Comparison of ENCODE assay signal across 9 cellular contexts in the genomic region with DNA sequence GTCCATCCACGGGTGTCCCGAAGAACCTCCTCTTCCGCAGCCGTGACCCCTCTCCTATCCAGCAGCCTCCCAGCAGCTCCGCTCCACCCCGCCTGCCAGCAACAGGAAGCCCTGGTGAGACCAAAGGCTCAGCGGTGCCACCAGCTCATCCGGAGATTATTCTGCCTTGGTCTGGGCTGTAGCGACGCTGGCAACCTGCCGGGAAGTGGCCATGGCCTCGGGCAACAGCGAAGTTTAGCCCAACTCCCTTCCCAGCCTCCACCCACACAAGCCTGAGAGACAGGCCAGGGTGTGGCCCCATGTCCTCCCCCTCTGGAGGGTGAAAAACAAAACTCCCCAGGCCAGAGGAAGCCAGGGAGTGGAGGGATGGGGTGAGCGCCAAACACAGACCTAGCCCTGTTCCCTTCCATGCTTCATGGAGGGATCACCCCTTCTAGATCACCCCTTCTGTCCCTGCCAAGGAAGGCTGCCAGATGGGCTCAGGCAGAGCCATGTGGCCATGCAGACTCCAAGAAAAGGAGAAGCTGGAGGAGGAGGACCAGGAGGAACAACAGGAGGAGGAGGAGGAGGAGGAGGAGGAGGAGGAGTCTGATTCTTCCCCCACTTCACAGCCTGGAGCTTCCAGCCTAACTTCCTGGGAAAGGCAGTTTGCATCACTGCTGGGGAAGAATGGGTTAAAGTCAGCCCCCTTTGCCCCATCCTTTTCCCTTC. TPM values are rescaled to one million over a fixed set of nuclear protein-coding genes. Genes with fewer than 3 reads are reported as not detected.
DNase-seq lines count a peak whose midpoint lies in the region; ATAC-seq and TF ChIP-seq lines count a peak whose summit lies in the region.
"Had no signal": no experiment of that assay in that cellular context is flagged by ENCODE, and none has a peak within 500 bp of the region (broad histone marks: within the 10 kb centered on the region; RNA-seq: fewer than 3 reads in every experiment).

No MANE protein-coding gene starts in this region.

- TF ChIP-seq POLR2A in GM10847 (IDR thresholded peaks at IDR 0.05; ENCODE audit: extremely low read depth, insufficient read length): peak; percentile 29
- TF ChIP-seq POLR2A in gastroesophageal sphincter (IDR thresholded peaks at IDR 0.05): no peak

- no peaks in the 10 kb centered on the region for H3K9me3 ChIP-seq in gastroesophageal sphincter
- H3K9me3 ChIP-seq in psoas muscle: no peaks in the 10 kb centered on the region

- peak; percentile 70 for ATAC-seq in gastroesophageal sphincter
- peak; percentile 19 to 49 (median 42) for ATAC-seq in psoas muscle

- in situ Hi-C loops in ACHN (cut with HindIII; ENCODE audit: low pct_ligation_motif_present, low pct_unique_long_range_greater_than_20kb, low sequenced_read_pairs): no loop called here

- DNase-seq in NCI-H510A treated with DMSO at 0.1 percent for 48 hours (lab: John Stamatoyannopoulos, UW) (peak; percentile 37), psoas muscle (peak; percentile 77 to 85), GM20000 (ENCODE audit: low spot score) (no peak), NCI-H1092 treated with DMSO at 0.1 percent for 48 hours (lab: John Stamatoyannopoulos, UW) (no peak), ACHN (no peak)
- DNase-seq in activated T-helper 9 cell treated with anti-CD3 and anti-CD28 coated beads, Interleukin-2, amount 50 U/mL, for 16 hours (ENCODE audit: low read depth): peak; percentile 20

- H3K36me3 ChIP-seq in gastroesophageal sphincter (peaks cover 0 to 42% of the 10 kb centered on the region in 2 donors), psoas muscle (ENCODE audit: insufficient read depth in 1 of 2, low read depth in 1 of 2) (peaks cover 7 to 35% of the 10 kb centered on the region in 2 donors)

- H3K4me3 ChIP-seq in gastroesophageal sphincter (peak overlapping the region; percentile 58 to 76), psoas muscle (peak overlapping the region; percentile 74)

- H3K27me3 ChIP-seq in gastroesophageal sphincter (no peaks in the 10 kb centered on the region), psoas muscle (ENCODE audit: insufficient read depth in 3 of 3, low read length in 2 of 3) (peaks cover 0 to 7% (median 0%) of the 10 kb centered on the region in 3 donors)

- TF ChIP-seq CTCF in gastroesophageal sphincter (IDR thresholded peaks at IDR 0.05): no peak
- no peak for TF ChIP-seq CTCF in psoas muscle (IDR thresholded peaks at IDR 0.05)
- TF ChIP-seq CTCF in GM20000 (IDR thresholded peaks at IDR 0.05; ENCODE audit: extremely low read depth, missing control alignments): no peak

- H3K27ac ChIP-seq in gastroesophageal sphincter: peak overlapping the region; percentile 39 to 91 (median 90)
- peak overlapping the region; percentile 76 for H3K27ac ChIP-seq in psoas muscle

- H3K4me1 ChIP-seq in gastroesophageal sphincter (peaks cover 0 to 69% (median 49%) of the 10 kb centered on the region in 3 donors), psoas muscle (peaks cover 19% of the 10 kb centered on the region)

- WGBS in gastroesophageal sphincter (ENCODE audit: low coverage in 1 of 2), 2 donors: 5% methylated on average over 6 of the region's 14 CpGs; no CpG with 5 or more reads in 1 of the 2 donors
- WGBS in psoas muscle, 3 donors: 22 to 27% (median 22%) methylated on average over 14 of the region's 14 CpGs

- TF ChIP-seq EP300 in gastroesophageal sphincter (IDR thresholded peaks at IDR 0.05): no peak

- intact Hi-C loops in psoas muscle (cut with DNase I): no loop called here

RNA-seq across cellular contexts. Expression of a gene that starts 0.9 kb away (rescaled TPM):
- total RNA-seq in gastroesophageal sphincter (10 to 100 TPM; 30.8 to 69.3 (median 49.6) TPM), psoas muscle (1 to 10 TPM; 6.5 to 9.3 (median 7.3) TPM)
- polyA plus RNA-seq in psoas muscle: 1 to 10 TPM; 6.3 to 7.8 (median 7.5) TPM

RNA-seq across cellular contexts. Expression of a gene that starts 7.5 kb away (rescaled TPM):
- total RNA-seq in gastroesophageal sphincter: not detected
- not detected for total RNA-seq in psoas muscle
- not detected for polyA plus RNA-seq in psoas muscle
- total RNA-seq: dermis microvascular lymphatic vessel endothelial cell had no signal

RNA-seq across cellular contexts. Expression of a gene that starts 27.8 kb away (rescaled TPM):
- not detected for total RNA-seq in gastroesophageal sphincter
- not detected for total RNA-seq in psoas muscle
- polyA plus RNA-seq in psoas muscle: not detected
- total RNA-seq: dermis microvascular lymphatic vessel endothelial cell had no signal

RNA-seq across cellular contexts. Expression of a gene that starts 42.3 kb away (rescaled TPM):
- total RNA-seq in gastroesophageal sphincter (under 1 TPM in 3 of 4 donors, not detected in 1; 0.15 to 0.27 (median 0.19) TPM), psoas muscle (100 to 1,000 TPM in 1 of 4 donors, 10 to 100 TPM in 3; 33.6 to 103 (median 71.4) TPM)
- 10 to 100 TPM; 10.9 to 87.0 (median 35.9) TPM for polyA plus RNA-seq in psoas muscle

RNA-seq across cellular contexts. Expression of a gene that starts 54.8 kb away (rescaled TPM):
- 10 to 100 TPM; 14.3 to 21.7 (median 17.6) TPM for total RNA-seq in gastroesophageal sphincter
- total RNA-seq in psoas muscle: 10 to 100 TPM; 14.5 to 34.7 (median 25.0) TPM
- 10 to 100 TPM; 13.1 to 34.0 (median 19.1) TPM for polyA plus RNA-seq in psoas muscle

Comparison
In these comparisons a context has a peak if more than half of its experiments do, and no peak if none do; other contexts are left out.
1. DNase-seq: peak in NCI-H510A treated with DMSO at 0.1 percent for 48 hours (single experiment), activated T-helper 9 cell treated with anti-CD3 and anti-CD28 coated beads, Interleukin-2, amount 50 U/mL, for 16 hours (single experiment) and psoas muscle (2 of 2); none in GM20000 (single experiment), NCI-H1092 treated with DMSO at 0.1 percent for 48 hours (single experiment) and ACHN (single experiment).